20 cellular contexts compared by ENCODE assay signal in genomic region chr12:26285401-26285800, GRCh38.
DNase-seq lines count a peak whose midpoint lies in the region; FAIRE-seq and TF ChIP-seq lines count a peak whose summit lies in the region.
"Had no signal": no experiment of that assay in that cellular context is flagged by ENCODE, and none has a peak within 500 bp of the region (broad histone marks: within the 10 kb centered on the region; RNA-seq: fewer than 3 reads in every experiment).

No MANE protein-coding gene starts in this region.

- H3K27me3 Mint-ChIP-seq in immature natural killer cell (ENCODE audit: low read depth in 3 of 3), result peaks cover 0 to 3% (median 2%) of the 10 kb centered on the region in 3 donors
- H3K27me3 Mint-ChIP-seq: B cell; CD4-positive, alpha-beta T cell had no signal

- FAIRE-seq in HTR-8/SVneo (lab: Jason Lieb, UNC) (peak; percentile 9), D721Med (lab: Jason Lieb, UNC) (no peak)
- FAIRE-seq: A549, GM12891, GM19239 had no signal

- H3K9me3 Mint-ChIP-seq in immature natural killer cell, result no peaks in the 10 kb centered on the region
- H3K9me3 Mint-ChIP-seq: CD4-positive, alpha-beta T cell; CD8-positive, alpha-beta T cell had no signal

- no peaks in the 10 kb centered on the region for H3K36me3 Mint-ChIP-seq in immature natural killer cell
- H3K36me3 Mint-ChIP-seq: CD8-positive, alpha-beta T cell had no signal

- H3K4me3 Mint-ChIP-seq in immature natural killer cell, result no peak overlapping the region
- H3K4me3 Mint-ChIP-seq: B cell; CD4-positive, alpha-beta T cell; CD8-positive, alpha-beta T cell had no signal

- peaks cover 0 to 4% of the 10 kb centered on the region in 2 donors for H3K4me1 Mint-ChIP-seq in immature natural killer cell

- H3K27ac Mint-ChIP-seq in immature natural killer cell, result no peak overlapping the region
- H3K27ac Mint-ChIP-seq: B cell; CD4-positive, alpha-beta T cell; CD8-positive, alpha-beta T cell had no signal

- in situ Hi-C loops in SK-MEL-5 (cut with HindIII; ENCODE audit: low pct_unique_long_range_greater_than_20kb, low sequenced_read_pairs), result no loop called here

- TF ChIP-seq CTCF in D721Med (IDR thresholded peaks at IDR 0.05; ENCODE audit: insufficient read depth, missing control alignments), result no peak

- DNase-seq in HTR-8/SVneo (ENCODE audit: insufficient read length, low spot score) (no peak), SK-MEL-5 (ENCODE audit: low read depth, low spot score) (peak; percentile 63), foreskin melanocyte (peak; percentile 86), D721Med (ENCODE audit: insufficient read length, low spot score) (no peak), immature natural killer cell (no peak)
- DNase-seq: AML-193; Caco-2; Calu3; CD4-positive, alpha-beta T cell; CD8-positive, alpha-beta T cell; DMS153; DMS53; DMS79; DND-41; EL; GDM1 had no signal

Comparison
In these comparisons a context has a peak if more than half of its experiments do, and no peak if none do; other contexts are left out.
1. DNase-seq: peak in SK-MEL-5 (single experiment) and foreskin melanocyte (single experiment); none in HTR-8/SVneo (single experiment), D721Med (single experiment) and immature natural killer cell (0 of 3).